In genomic region chr10:4988000-4988641, GRCh38 we compare ENCODE assay signal across 11 cellular contexts. TPM values are rescaled to one million over a fixed set of nuclear protein-coding genes. Genes with fewer than 3 reads are reported as not detected.
"Had no signal": no experiment of that assay in that cellular context is flagged by ENCODE, and none has a peak within 500 bp of the region (broad histone marks: within the 10 kb centered on the region; RNA-seq: fewer than 3 reads in every experiment).

No MANE protein-coding gene starts in this region.

RNA-seq across cellular contexts. Expression of gene AKR1C2, which starts 15.5 kb away (rescaled TPM):
- total RNA-seq: activated B cell treated with CpG ODN at 0.5 μM for 24 hours; activated CD4-positive, alpha-beta memory T cell treated with anti-CD3 and anti-CD28 coated beads, Interleukin-2, amount 10 ng/mL, durations not matched to agents 7 days and 5 days; activated CD4-positive, alpha-beta T cell treated with anti-CD3 and anti-CD28 coated beads for 36 hours; activated CD4-positive, alpha-beta T cell treated with anti-CD3 and anti-CD28 coated beads, Interleukin-2, amount 10 ng/mL, durations not matched to agents 24 days and 14 days; activated CD8-positive, alpha-beta memory T cell treated with anti-CD3 and anti-CD28 coated beads for 36 hours; activated CD8-positive, alpha-beta memory T cell treated with anti-CD3 and anti-CD28 coated beads, Interleukin-2, amount 10 ng/mL, durations not matched to agents 7 days and 5 days; activated CD8-positive, alpha-beta T cell treated with anti-CD3 and anti-CD28 coated beads for 36 hours; activated CD8-positive, alpha-beta T cell treated with anti-CD3 and anti-CD28 coated beads, Interleukin-2, amount 10 ng/mL, durations not matched to agents 7 days and 5 days; T-helper 1 cell treated with Interleukin-12 subunit alpha and Interleukin-12 subunit beta and Interleukin-4 antibody, amounts not matched to agents 30 ng/mL and 1 ng/mL, for 36 hours; T-helper 17 cell; T-helper 2 cell treated with Interferon-gamma antibody and Interleukin-4, amounts not matched to agents 100 ng/mL and 5 ng/mL, for 36 hours had no signal

RNA-seq across cellular contexts. Expression of gene AKR1C1, which starts 24.9 kb away (rescaled TPM):
- total RNA-seq: activated B cell treated with CpG ODN at 0.5 μM for 24 hours had no signal
